Comparison of ENCODE assay signal across 14 cellular contexts in genomic region chr5:59525957-59526356, GRCh38.
DNase-seq lines count a peak whose midpoint lies in the region; TF ChIP-seq lines count a peak whose summit lies in the region.
"Had no signal": no experiment of that assay in that cellular context is flagged by ENCODE, and none has a peak within 500 bp of the region (broad histone marks: within the 10 kb centered on the region; RNA-seq: fewer than 3 reads in every experiment).

No MANE protein-coding gene starts in this region.

- H3K9me3 ChIP-seq in mammary epithelial cell (replicated peaks; ENCODE audit: insufficient read depth, low read length) (no peaks in the 10 kb centered on the region), breast epithelium (no peaks in the 10 kb centered on the region)

- H3K4me3 ChIP-seq in mammary epithelial cell (replicated peaks in 1 of 3; ENCODE audit: insufficient read depth in 1 of 3, low read depth in 2 of 3, low read length in 3 of 3): no peak overlapping the region
- no peak overlapping the region for H3K4me3 ChIP-seq in breast epithelium
- H3K4me3 ChIP-seq in astrocyte of the cerebellum (ENCODE audit: low read depth, low read length): no peak overlapping the region
- H3K4me3 ChIP-seq in kidney epithelial cell (ENCODE audit: low read depth, low read length): no peak overlapping the region
- H3K4me3 ChIP-seq: GM12878 had no signal

- BruUV-seq in mammary epithelial cell (replicated peaks; lab: Mats Ljungman, UMichigan): no TSS peak

- H3K27ac ChIP-seq in mammary epithelial cell (ENCODE audit: insufficient read depth, low read depth, low read length) (no peak overlapping the region), breast epithelium (no peak overlapping the region)

- no peak overlapping the region for H3K9ac ChIP-seq in mammary epithelial cell (ENCODE audit: insufficient read depth, low read length)

- TF ChIP-seq POLR2A in breast epithelium (IDR thresholded peaks at IDR 0.05): no peak

- dilution Hi-C loops in mammary epithelial cell (cut with HindIII; ENCODE audit: low sequenced_read_pairs): no loop called here

- intact Hi-C loops in mammary epithelial cell (cut with micrococcal nuclease) (no loop called here), breast epithelium (cut with DNase I; ENCODE audit: low total_unique reads) (loop anchor here (5.0 kb wide), 1 partner anchor 624 kb away; no protein-coding TSS in a partner anchor)

- no peak overlapping the region for H3K4me2 ChIP-seq in mammary epithelial cell (ENCODE audit: insufficient read depth, low read depth, low read length)

- in situ Hi-C loops in mammary epithelial cell (cut with MboI; ENCODE audit: low sequenced_read_pairs in 2 of 2) (no loop called here), astrocyte of the cerebellum (cut with HindIII; ENCODE audit: low sequenced_read_pairs) (no loop called here)

- H2AFZ ChIP-seq in mammary epithelial cell (ENCODE audit: low read depth, low read length): no peak overlapping the region

- H3K27me3 ChIP-seq in mammary epithelial cell (ENCODE audit: insufficient read depth, low read length) (no peaks in the 10 kb centered on the region), breast epithelium (no peaks in the 10 kb centered on the region), kidney epithelial cell (ENCODE audit: control insufficient read depth, insufficient read depth, low read length) (no peaks in the 10 kb centered on the region)

- no peaks in the 10 kb centered on the region for H3K79me2 ChIP-seq in mammary epithelial cell (ENCODE audit: insufficient read depth, low read length)

- H3K36me3 ChIP-seq in mammary epithelial cell (ENCODE audit: insufficient read depth, low read length): no peaks in the 10 kb centered on the region
- no peaks in the 10 kb centered on the region for H3K36me3 ChIP-seq in breast epithelium
- H3K36me3 ChIP-seq in kidney epithelial cell (ENCODE audit: control insufficient read depth, insufficient read depth, low read length): no peaks in the 10 kb centered on the region

- TF ChIP-seq CTCF in mammary epithelial cell (conservative IDR thresholded peaks at IDR 0.05 in 1 of 2, IDR thresholded peaks at IDR 0.05 in 1 of 2; ENCODE audit: extremely low read depth in 1 of 2, insufficient read depth in 1 of 2, low read depth in 1 of 2, low read length in 2 of 2) (no peak), breast epithelium (IDR thresholded peaks at IDR 0.05) (no peak), astrocyte of the cerebellum (IDR thresholded peaks at IDR 0.05; ENCODE audit: low read depth, low read length, missing control alignments) (peak; percentile 28), kidney epithelial cell (IDR thresholded peaks at IDR 0.05; ENCODE audit: insufficient read depth, low read length, poor library complexity, severe bottlenecking) (peak; percentile 23)

- CTCF ChIA-PET in mammary epithelial cell (lab: Charles Lee; ENCODE audit: low non-redundant PET): interaction anchor here (0.6 kb wide), 1 partner anchor 45 kb away, joined by 5 read pairs; no protein-coding TSS in a partner anchor

- 95% methylated on average over 1 of the region's 1 CpG for WGBS in mammary epithelial cell (ENCODE audit: low coverage, missing lambda C conversion rate)

- H4K20me1 ChIP-seq in mammary epithelial cell (ENCODE audit: insufficient read depth, low read length): no peaks in the 10 kb centered on the region

- peak; percentile 52 for DNase-seq in mammary epithelial cell
- no peak for DNase-seq in breast epithelium (ENCODE audit: low spot score in 2 of 2)
- peak; percentile 74 for DNase-seq in astrocyte of the cerebellum (ENCODE audit: low read depth)
- DNase-seq in kidney epithelial cell (ENCODE audit: low read depth): peak; percentile 52
- DNase-seq in stromal cell of bone marrow (ENCODE audit: low read depth): peak; percentile 24
- DNase-seq in amygdala (lab: John Stamatoyannopoulos, UW): no peak
- no peak for DNase-seq in NCI-H2196 treated with DMSO at 0.1 percent for 48 hours (lab: John Stamatoyannopoulos, UW; ENCODE audit: unreplicated experiment)
- DNase-seq in stimulated activated CD4-positive, alpha-beta T cell treated with anti-CD3 and anti-CD28 coated beads, Interleukin-2, amount 100 ng/mL, for 24 hours: no peak
- DNase-seq: activated CD8-positive, alpha-beta T cell treated with anti-CD3 and anti-CD28 coated beads for 36 hours; activated naive CD4-positive, alpha-beta T cell; cortex of kidney; NCI-H1092; NCI-H446 had no signal

- peaks cover 7% of the 10 kb centered on the region for H3K4me1 ChIP-seq in mammary epithelial cell (ENCODE audit: insufficient read depth, low read length)
- no peaks in the 10 kb centered on the region for H3K4me1 ChIP-seq in breast epithelium

Comparison
In these comparisons a context has a peak if more than half of its experiments do, and no peak if none do; other contexts are left out.
1. DNase-seq: peak in mammary epithelial cell (single experiment), astrocyte of the cerebellum (single experiment), kidney epithelial cell (single experiment) and stromal cell of bone marrow (single experiment); none in breast epithelium (0 of 2), amygdala (0 of 56), NCI-H2196 treated with DMSO at 0.1 percent for 48 hours (single experiment) and stimulated activated CD4-positive, alpha-beta T cell treated with anti-CD3 and anti-CD28 coated beads, Interleukin-2, amount 100 ng/mL, for 24 hours (0 of 2).
2. CTCF ChIP-seq: peak in astrocyte of the cerebellum (single experiment) and kidney epithelial cell (single experiment); none in mammary epithelial cell (0 of 2) and breast epithelium (0 of 3).